In the genomic region with DNA sequence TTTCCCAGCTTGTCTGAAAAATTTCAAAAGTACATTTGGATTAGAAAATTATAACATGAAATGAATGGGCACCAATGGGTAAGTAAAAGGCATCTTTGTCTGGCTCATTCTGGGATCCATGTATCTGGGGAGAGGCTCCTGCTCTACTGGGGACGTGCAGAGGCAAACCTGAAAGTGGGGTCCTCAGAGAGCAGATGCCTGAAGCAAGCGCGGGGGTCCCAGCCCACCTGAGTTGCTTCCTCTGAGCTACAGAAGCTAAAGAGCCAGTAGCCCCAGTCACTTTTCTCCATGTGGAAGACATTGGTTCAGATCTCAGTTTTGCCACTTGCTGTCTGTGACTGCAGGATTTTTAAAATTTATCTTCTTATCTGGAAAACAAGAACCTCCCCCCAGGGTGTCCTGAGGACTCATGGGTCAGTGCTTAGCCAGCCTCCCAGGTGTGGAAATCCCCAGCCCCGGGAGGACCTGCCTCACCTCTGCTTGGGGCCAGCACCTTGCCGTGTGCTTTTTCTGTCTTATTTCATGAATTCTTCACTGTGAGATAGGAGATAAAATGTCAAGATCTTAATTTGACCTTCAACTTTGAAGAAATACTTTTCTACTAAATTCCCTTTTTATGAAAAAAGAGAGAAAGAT, we compare ENCODE assay signal across 20 cellular contexts.
"Had no signal": no experiment of that assay in that cellular context is flagged by ENCODE, and none has a peak within 500 bp of the region (broad histone marks: within the 10 kb centered on the region; RNA-seq: fewer than 3 reads in every experiment).

No MANE protein-coding gene starts in this region.

- H3K4me1 ChIP-seq: suprapubic skin, thyroid gland, upper lobe of left lung, vagina had no signal

- H3K4me3 Mint-ChIP-seq: naive thymus-derived CD8-positive, alpha-beta T cell; stimulated activated effector memory CD8-positive, alpha-beta T cell treated with anti-CD3 and anti-CD28 coated beads, Interleukin-12 subunit alpha, Interleukin-12 subunit beta, amount 100 ng/mL, for 72 hours had no signal

- H3K27me3 ChIP-seq: neutrophil, thyroid gland, upper lobe of left lung, vagina had no signal

- ATAC-seq: mucosa of descending colon; naive thymus-derived CD8-positive, alpha-beta T cell; right cardiac atrium; stimulated activated effector memory CD8-positive, alpha-beta T cell treated with anti-CD3 and anti-CD28 coated beads, Interleukin-12 subunit alpha, Interleukin-12 subunit beta, amount 100 ng/mL, for 72 hours; stimulated activated naive CD8-positive, alpha-beta T cell treated with anti-CD3 and anti-CD28 coated beads, Interleukin-15, Interleukin-2, amounts not matched to agents 100 U/mL and 50 U/mL, for 24 hours had no signal

- H3K27ac Mint-ChIP-seq: naive thymus-derived CD8-positive, alpha-beta T cell; progenitor cell of endocrine pancreas; stimulated activated effector memory CD8-positive, alpha-beta T cell treated with anti-CD3 and anti-CD28 coated beads, Interleukin-12 subunit alpha, Interleukin-12 subunit beta, amount 100 ng/mL, for 72 hours had no signal

- H3K36me3 Mint-ChIP-seq: naive thymus-derived CD8-positive, alpha-beta T cell; stimulated activated effector memory CD8-positive, alpha-beta T cell treated with anti-CD3 and anti-CD28 coated beads, Interleukin-12 subunit alpha, Interleukin-12 subunit beta, amount 100 ng/mL, for 72 hours had no signal

- H3K9me3 Mint-ChIP-seq: naive thymus-derived CD8-positive, alpha-beta T cell; stimulated activated effector memory CD8-positive, alpha-beta T cell treated with anti-CD3 and anti-CD28 coated beads, Interleukin-12 subunit alpha, Interleukin-12 subunit beta, amount 100 ng/mL, for 72 hours had no signal

- H3K27me3 Mint-ChIP-seq: naive thymus-derived CD8-positive, alpha-beta T cell had no signal

- H3K9me3 ChIP-seq: mucosa of descending colon, neutrophil, suprapubic skin, thyroid gland, upper lobe of left lung, vagina had no signal

- H3K4me2 ChIP-seq: smooth muscle cell had no signal

- DNase-seq: effector CD8-positive, alpha-beta T cell; foreskin melanocyte; head of caudate nucleus; hippocampal formation; mammary epithelial cell; mucosa of descending colon; naive thymus-derived CD8-positive, alpha-beta T cell; right cardiac atrium; stimulated activated CD4-positive, alpha-beta T cell treated with anti-CD3 and anti-CD28 coated beads, Interleukin-4, amount 100 ng/mL, for 1 hour; stimulated activated CD8-positive, alpha-beta memory T cell treated with anti-CD3 and anti-CD28 coated beads, Interleukin-4, amount 100 ng/mL, for 48 hours; stimulated activated naive CD8-positive, alpha-beta T cell treated with anti-CD3 and anti-CD28 coated beads, Interleukin-15, Interleukin-2, amounts not matched to agents 100 U/mL and 50 U/mL, for 24 hours; thyroid gland had no signal

- H3K27ac ChIP-seq: coronary artery, neutrophil, suprapubic skin, thyroid gland, upper lobe of left lung, vagina had no signal

- H3K4me3 ChIP-seq: coronary artery, mucosa of descending colon, smooth muscle cell, suprapubic skin, thyroid gland, upper lobe of left lung, vagina had no signal

- H3K36me3 ChIP-seq: neutrophil, suprapubic skin, thyroid gland, upper lobe of left lung, vagina had no signal
